In genomic region chr4:10099521-10100325, GRCh38 we compare ENCODE assay signal across 1 cellular context.
TF ChIP-seq lines count a peak whose summit lies in the region.

No MANE protein-coding gene starts in this region.

TF ChIP-seq in IMR-90, 13 proteins besides CTCF, POLR2A, EP300 and RAD21:
- TF ChIP-seq CHD1 (IDR thresholded peaks at IDR 0.05; ENCODE audit: low read depth, low read length) (no peak), MAZ (IDR thresholded peaks at IDR 0.05; ENCODE audit: borderline replicate concordance, low read depth, low read length) (no peak), CEBPB (IDR thresholded peaks at IDR 0.05; ENCODE audit: low read depth, low read length) (no peak), SMC3 (IDR thresholded peaks at IDR 0.05; ENCODE audit: low read depth, low read length) (no peak), USF2 (IDR thresholded peaks at IDR 0.05; ENCODE audit: low read depth, low read length) (no peak), MXI1 (IDR thresholded peaks at IDR 0.05; ENCODE audit: borderline replicate concordance, low read depth, low read length) (no peak), BHLHE40 (IDR thresholded peaks at IDR 0.05; ENCODE audit: low read depth, low read length) (no peak), ELK1 (IDR thresholded peaks at IDR 0.05; ENCODE audit: borderline replicate concordance, low read depth, low read length) (no peak), MAFK (IDR thresholded peaks at IDR 0.05; ENCODE audit: low read depth, low read length) (no peak), RCOR1 (IDR thresholded peaks at IDR 0.05; ENCODE audit: insufficient replicate concordance, low read length) (no peak), FOS (IDR thresholded peaks at IDR 0.05; ENCODE audit: low read depth, low read length) (no peak), NFE2L2 (IDR thresholded peaks at IDR 0.05; ENCODE audit: low read depth, low read length) (no peak), RFX5 (IDR thresholded peaks at IDR 0.05; ENCODE audit: low read depth, low read length) (no peak)
